1 cellular context compared by ENCODE assay signal in genomic region chr16:19093631-19094541, GRCh38.
TF ChIP-seq lines count a peak whose summit lies in the region.

No MANE protein-coding gene starts in this region.

TF ChIP-seq in HepG2, 621 proteins besides CTCF, POLR2A, EP300 and RAD21 (continued from another document and continues in another):
- TF ChIP-seq GATAD2A (CRISPR knock-in tag; IDR thresholded peaks at IDR 0.05) (0 out of 2 replicates have a peak, but pooled peaks have one; percentile 59), SPEN (CRISPR knock-in tag; IDR thresholded peaks at IDR 0.05; ENCODE audit: low read depth) (no peak; the same call in 1 of the 2 replicates), DRAP1 (CRISPR knock-in tag; IDR thresholded peaks at IDR 0.05) (0 out of 2 replicates have a peak, but pooled peaks have one; percentile 30), FOXC1 (CRISPR knock-in tag; IDR thresholded peaks at IDR 0.05; ENCODE audit: borderline replicate concordance) (no peak; the same call in 1 of the 2 replicates), EEA1 (CRISPR knock-in tag; IDR thresholded peaks at IDR 0.05; ENCODE audit: borderline replicate concordance) (no peak), SP5 (CRISPR knock-in tag; IDR thresholded peaks at IDR 0.05; ENCODE audit: borderline replicate concordance, low read depth) (no peak), MTF2 (CRISPR knock-in tag; IDR thresholded peaks at IDR 0.05; ENCODE audit: borderline replicate concordance) (no peak), ZSCAN9 (CRISPR knock-in tag; IDR thresholded peaks at IDR 0.05; ENCODE audit: borderline replicate concordance) (no peak), ZNF407 (CRISPR knock-in tag; IDR thresholded peaks at IDR 0.05; ENCODE audit: not compliant biosample characterization) (peak; percentile 66), SAFB2 (CRISPR knock-in tag; IDR thresholded peaks at IDR 0.05; ENCODE audit: borderline replicate concordance, low read depth) (0 out of 2 replicates have a peak, but pooled peaks have one; percentile 25), SMARCC2 (IDR thresholded peaks at IDR 0.05) (no peak), ZNF253 (CRISPR knock-in tag; IDR thresholded peaks at IDR 0.05; ENCODE audit: borderline replicate concordance) (no peak), ZNF768 (CRISPR knock-in tag; IDR thresholded peaks at IDR 0.05) (no peak), ZMYM4 (CRISPR knock-in tag; IDR thresholded peaks at IDR 0.05) (peak; percentile 37), ZFP90 (CRISPR knock-in tag; IDR thresholded peaks at IDR 0.05; ENCODE audit: borderline replicate concordance) (no peak), TEAD2 (CRISPR knock-in tag; IDR thresholded peaks at IDR 0.05) (no peak), ZNF552 (CRISPR knock-in tag; IDR thresholded peaks at IDR 0.05; ENCODE audit: borderline replicate concordance) (no peak), FOXO4 (CRISPR knock-in tag; conservative IDR thresholded peaks at IDR 0.05) (no peak), FOXK1 (CRISPR knock-in tag; IDR thresholded peaks at IDR 0.05; ENCODE audit: borderline replicate concordance, low read depth) (0 out of 2 replicates have a peak, but pooled peaks have one; percentile 18), ZNF337 (CRISPR knock-in tag; IDR thresholded peaks at IDR 0.05; ENCODE audit: borderline replicate concordance, low read depth) (no peak), ZNF17 (CRISPR knock-in tag; IDR thresholded peaks at IDR 0.05) (no peak), NFATC3 (CRISPR knock-in tag; IDR thresholded peaks at IDR 0.05) (no peak), PHF20 (CRISPR knock-in tag; IDR thresholded peaks at IDR 0.05) (no peak), KDM5A (IDR thresholded peaks at IDR 0.05; ENCODE audit: borderline replicate concordance, low read length) (no peak), SALL2 (CRISPR knock-in tag; IDR thresholded peaks at IDR 0.05) (no peak), REST (IDR thresholded peaks at IDR 0.05; ENCODE audit: borderline replicate concordance in 1 of 2, low read depth in 1 of 2, low read length in 2 of 2) (no peak), ZNF33A (CRISPR knock-in tag; IDR thresholded peaks at IDR 0.05; ENCODE audit: borderline replicate concordance) (peak; percentile 77; the same call in 1 of the 2 replicates), MXD3 (CRISPR knock-in tag; IDR thresholded peaks at IDR 0.05) (no peak), MIER3 (CRISPR knock-in tag; IDR thresholded peaks at IDR 0.05; ENCODE audit: borderline replicate concordance) (no peak), ZNF264 (CRISPR knock-in tag; IDR thresholded peaks at IDR 0.05) (no peak), ZNF446 (CRISPR knock-in tag; IDR thresholded peaks at IDR 0.05) (no peak), PLSCR1 (CRISPR knock-in tag; IDR thresholded peaks at IDR 0.05; ENCODE audit: borderline replicate concordance) (no peak), ZFP41 (CRISPR knock-in tag; IDR thresholded peaks at IDR 0.05; ENCODE audit: borderline replicate concordance) (no peak), THAP7 (CRISPR knock-in tag; IDR thresholded peaks at IDR 0.05) (no peak), XRCC5 (optimal IDR thresholded peaks at IDR 0.05; ENCODE audit: low read length) (peak; percentile 60), AHDC1 (CRISPR knock-in tag; IDR thresholded peaks at IDR 0.05; ENCODE audit: borderline replicate concordance) (peak; percentile 59), BORCS8-MEF2B (CRISPR knock-in tag; IDR thresholded peaks at IDR 0.05) (no peak; the same call in 1 of the 2 replicates), RBM22 (optimal IDR thresholded peaks at IDR 0.05; ENCODE audit: low read length) (no peak), ZNF550 (CRISPR knock-in tag; IDR thresholded peaks at IDR 0.05; ENCODE audit: borderline replicate concordance) (peak; percentile 85; the same call in 1 of the 2 replicates)
